Comparison of ENCODE assay signal across 10 cellular contexts in the genomic region with DNA sequence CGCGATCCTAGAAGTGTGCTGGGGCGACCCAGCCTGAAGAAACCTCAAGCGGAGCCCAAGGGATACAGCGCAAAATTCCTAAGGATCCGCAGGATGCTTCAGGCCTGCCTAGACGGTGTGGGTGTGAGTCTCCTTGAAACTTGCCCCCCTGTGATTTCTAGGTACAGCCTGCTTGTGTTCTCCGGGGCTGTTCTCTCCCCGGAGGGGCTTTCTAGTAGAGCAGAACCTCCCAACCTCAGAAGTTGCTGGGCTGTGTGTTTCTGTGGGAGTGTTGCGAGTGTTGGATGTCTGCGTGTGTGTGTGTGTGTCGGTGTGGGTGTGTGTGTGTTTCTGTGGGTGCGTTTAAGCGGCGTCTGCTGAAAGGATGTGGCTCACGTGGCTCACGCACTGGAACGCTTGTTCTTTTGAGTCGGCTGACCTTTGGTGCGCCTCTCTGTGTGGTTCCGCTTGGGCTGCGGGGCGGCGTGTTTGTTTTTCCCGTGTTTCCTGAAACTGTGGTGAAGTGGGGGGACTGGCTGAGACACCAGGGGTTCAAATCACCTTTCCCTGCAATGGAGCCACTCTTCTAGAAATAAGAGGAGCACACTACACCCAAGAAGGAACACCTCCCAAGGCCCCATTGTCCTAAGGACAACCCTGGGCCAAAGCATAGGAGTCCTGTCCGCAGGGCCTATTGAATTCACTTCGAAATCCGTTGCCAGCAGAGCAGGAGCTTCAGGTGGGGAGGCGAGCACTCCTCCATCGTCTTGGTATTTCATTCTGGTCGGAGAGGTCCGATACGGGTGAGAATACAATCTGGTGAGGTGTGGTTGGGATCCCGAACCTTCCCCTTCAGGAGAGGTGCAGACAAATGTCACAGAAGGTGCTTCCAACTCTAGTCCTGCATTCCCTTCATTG. TPM values are rescaled to one million over a fixed set of nuclear protein-coding genes. Genes with fewer than 3 reads are reported as not detected.
DNase-seq lines count a peak whose midpoint lies in the region; ATAC-seq and TF ChIP-seq lines count a peak whose summit lies in the region.
"Had no signal": no experiment of that assay in that cellular context is flagged by ENCODE, and none has a peak within 500 bp of the region (broad histone marks: within the 10 kb centered on the region; RNA-seq: fewer than 3 reads in every experiment).

No MANE protein-coding gene starts in this region.

- H3K27me3 ChIP-seq in CD4-positive, alpha-beta memory T cell (ENCODE audit: insufficient read depth, low read length), result no peaks in the 10 kb centered on the region
- peaks cover 30% of the 10 kb centered on the region for H3K27me3 ChIP-seq in endodermal cell (ENCODE audit: control insufficient read depth, insufficient read depth, low read length, poor library complexity, severe bottlenecking)

- CTCF ChIA-PET in CD4-positive, alpha-beta memory T cell (lab: Charles Lee; ENCODE audit: partially characterized antibody), result interaction anchor here (0.7 kb wide), 1 partner anchor 75 kb away, joined by 3 read pairs; no protein-coding TSS in a partner anchor

- no peaks in the 10 kb centered on the region for H3K36me3 Mint-ChIP-seq in CD4-positive, alpha-beta memory T cell
- H3K36me3 Mint-ChIP-seq in endodermal cell (ENCODE audit: low read depth) (peaks cover 3% of the 10 kb centered on the region), neural crest cell (ENCODE audit: low read depth) (no peaks in the 10 kb centered on the region)

- POLR2A ChIA-PET in CD4-positive, alpha-beta memory T cell (lab: Charles Lee; ENCODE audit: partially characterized antibody), result interaction anchor here (0.7 kb wide), 1 partner anchor 212 kb away, joined by 4 read pairs; a partner anchor contains a TSS

- no peak for ATAC-seq in GM21526 (IDR thresholded peaks at IDR 0.05; ENCODE audit: low FRiP score, unreplicated experiment)

- H3K4me1 ChIP-seq in CD4-positive, alpha-beta memory T cell (ENCODE audit: insufficient read depth, low read length), result peaks cover 5% of the 10 kb centered on the region
- no peaks in the 10 kb centered on the region for H3K4me1 ChIP-seq in endodermal cell (ENCODE audit: control insufficient read depth, insufficient read depth, low read length)

- peaks cover 20 to 36% of the 10 kb centered on the region in 2 donors for H3K27me3 Mint-ChIP-seq in CD4-positive, alpha-beta memory T cell
- peaks cover 62% of the 10 kb centered on the region for H3K27me3 Mint-ChIP-seq in endodermal cell (ENCODE audit: insufficient read depth)
- H3K27me3 Mint-ChIP-seq in neural crest cell (ENCODE audit: low read depth), result no peaks in the 10 kb centered on the region

- peaks cover 2 to 32% (median 15%) of the 10 kb centered on the region in 4 donors for H3K4me1 Mint-ChIP-seq in CD4-positive, alpha-beta memory T cell
- H3K4me1 Mint-ChIP-seq in endodermal cell (no peaks in the 10 kb centered on the region), neural crest cell (no peaks in the 10 kb centered on the region)

- TF ChIP-seq CTCF in LNCaP clone FGC (IDR thresholded peaks at IDR 0.05; ENCODE audit: control insufficient read depth, extremely low read depth, insufficient read depth) (no peak), endodermal cell (conservative IDR thresholded peaks at IDR 0.05) (no peak), neural crest cell (conservative IDR thresholded peaks at IDR 0.05) (no peak)

- intact Hi-C loops in CD4-positive, alpha-beta memory T cell (cut with micrococcal nuclease), result no loop called here

- no peaks in the 10 kb centered on the region for H3K36me3 ChIP-seq in CD4-positive, alpha-beta memory T cell (ENCODE audit: insufficient read depth, low read length)
- H3K36me3 ChIP-seq in endodermal cell (ENCODE audit: control insufficient read depth, insufficient read depth, low read length), result no peaks in the 10 kb centered on the region
- H3K36me3 ChIP-seq: gastroesophageal sphincter had no signal

- H3K9me3 ChIP-seq in CD4-positive, alpha-beta memory T cell (ENCODE audit: control insufficient read depth in 1 of 2, low read length in 2 of 2), result no peaks in the 10 kb centered on the region
- no peaks in the 10 kb centered on the region for H3K9me3 ChIP-seq in endodermal cell (ENCODE audit: control insufficient read depth, low read length)
- H3K9me3 ChIP-seq: gastroesophageal sphincter had no signal

- peak overlapping the region; percentile 64 to 82 (median 79) for H3K4me3 Mint-ChIP-seq in CD4-positive, alpha-beta memory T cell
- H3K4me3 Mint-ChIP-seq in endodermal cell, result peak overlapping the region; percentile 31
- peak overlapping the region; percentile 65 for H3K4me3 Mint-ChIP-seq in neural crest cell

- no peak overlapping the region for H3K27ac ChIP-seq in CD4-positive, alpha-beta memory T cell (ENCODE audit: low read depth, low read length)
- H3K27ac ChIP-seq in endodermal cell (ENCODE audit: low read depth, low read length), result no peak overlapping the region
- H3K27ac ChIP-seq: gastroesophageal sphincter had no signal

- peak overlapping the region; percentile 36 to 81 (median 67) for H3K27ac Mint-ChIP-seq in CD4-positive, alpha-beta memory T cell
- H3K27ac Mint-ChIP-seq in endodermal cell (no peak overlapping the region), neural crest cell (ENCODE audit: unreplicated experiment) (no peak overlapping the region)

- H3K9me3 Mint-ChIP-seq in CD4-positive, alpha-beta memory T cell, result peaks cover 0 to 11% (median 0%) of the 10 kb centered on the region in 8 donors
- H3K9me3 Mint-ChIP-seq in endodermal cell, result peaks cover 79% of the 10 kb centered on the region
- peaks cover 2% of the 10 kb centered on the region for H3K9me3 Mint-ChIP-seq in neural crest cell

- 74 to 80% methylated on average over 15 to 34 of the region's 34 CpGs for WGBS in endodermal cell (ENCODE audit: insufficient coverage in 1 of 2, insufficient read length in 1 of 2), 2 experiments

- H3K4me3 ChIP-seq in CD4-positive, alpha-beta memory T cell (ENCODE audit: low read length in 2 of 2), result peak overlapping the region in 1 of 2 donors; percentile 38
- H3K4me3 ChIP-seq in LNCaP clone FGC (ENCODE audit: low read depth, low read length) (peak overlapping the region; percentile 29), endodermal cell (ENCODE audit: low read length) (peak overlapping the region; percentile 65)

- DNase-seq in CD4-positive, alpha-beta memory T cell, result peak in 1 of 5 donors; percentile 17
- DNase-seq in LNCaP clone FGC (ENCODE audit: low read depth) (no peak), endodermal cell (peak; percentile 15), neural crest cell (ENCODE audit: low read depth, low spot score) (no peak), NCI-H345 treated with DMSO at 0.1 percent for 48 hours (lab: John Stamatoyannopoulos, UW; ENCODE audit: unreplicated experiment) (no peak), NCI-H524 treated with DMSO at 0.1 percent for 48 hours (lab: John Stamatoyannopoulos, UW) (no peak), NCI-H1694 treated with DMSO at 0.1 percent for 48 hours (lab: John Stamatoyannopoulos, UW) (no peak)
- DNase-seq: GDM1 had no signal

- no peak overlapping the region for H3K9ac ChIP-seq in endodermal cell (ENCODE audit: extremely low read depth, low read length, poor library complexity, severe bottlenecking)

RNA-seq across cellular contexts. Expression of a gene that starts 25.1 kb away (rescaled TPM):
- 1 to 10 TPM; 8.3 to 8.9 TPM for total RNA-seq in CD4-positive, alpha-beta memory T cell
- polyA plus RNA-seq in CD4-positive, alpha-beta memory T cell, result 1 to 10 TPM; 5.0 to 5.1 TPM
- total RNA-seq in endodermal cell, result 10 to 100 TPM; 15.5 to 20.5 TPM
- polyA plus RNA-seq in endodermal cell (2013, experiment 1 of 2), result 16.2 TPM
- 16.7 TPM for polyA plus RNA-seq in endodermal cell (2013, experiment 2 of 2)
- total RNA-seq in neural crest cell, result 15.9 and 17.1 TPM in 2 replicates

Comparison
In these comparisons a context has a peak if more than half of its experiments do, and no peak if none do; other contexts are left out.
1. H3K27ac Mint-ChIP-seq: peak in CD4-positive, alpha-beta memory T cell (7 of 7); none in endodermal cell (single experiment) and neural crest cell (single experiment).
2. Peak in every context shown above with its lines, with median percentiles within 50 percentile points of each other: H3K4me3 Mint-ChIP-seq.